ENCODE assay signal across 8 cellular contexts in the genomic region with DNA sequence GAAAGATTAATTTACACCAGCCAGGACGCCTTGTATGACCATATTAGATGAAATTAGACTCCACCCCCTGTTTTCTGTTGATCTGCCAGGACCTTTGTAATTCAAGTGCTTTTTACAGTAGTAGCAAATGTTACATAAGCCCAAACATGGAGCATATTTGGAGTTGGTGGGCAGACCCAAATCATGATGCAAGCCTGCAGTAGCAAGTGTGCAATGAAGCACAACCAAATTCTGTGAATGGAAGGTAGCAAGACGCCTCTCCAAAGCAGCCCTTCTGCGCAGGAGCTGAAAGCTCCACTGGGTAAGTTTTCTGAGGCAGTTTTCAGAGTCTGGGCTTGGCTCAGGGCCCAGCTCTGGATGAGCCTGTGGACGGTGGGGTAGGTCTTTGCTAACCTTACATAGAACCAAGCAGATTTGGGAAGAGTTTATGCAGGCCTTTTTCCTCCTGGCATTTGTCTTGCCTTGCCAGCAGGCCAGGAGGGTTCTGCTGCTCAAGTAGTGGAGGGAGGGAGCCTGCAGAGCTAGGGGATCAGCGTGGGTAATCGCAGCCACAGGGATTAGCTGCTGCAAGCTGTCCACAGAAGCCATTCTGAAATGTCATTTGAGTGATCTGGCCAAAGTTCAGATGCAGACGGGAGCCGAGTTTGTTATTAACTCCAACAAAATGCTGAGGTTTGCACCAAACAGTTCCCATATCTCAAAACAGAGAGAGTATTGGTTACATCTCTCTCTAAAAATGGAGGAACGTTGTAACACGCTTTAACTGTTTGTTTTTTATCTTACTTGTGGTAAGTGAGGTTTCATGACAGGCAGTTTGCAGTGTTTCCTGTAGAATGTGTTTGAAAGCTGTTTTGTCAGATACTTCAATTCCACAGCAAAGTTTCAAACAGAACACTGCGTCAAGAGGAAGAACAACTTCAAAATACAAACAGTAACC. TPM values are rescaled to one million over a fixed set of nuclear protein-coding genes. Genes with fewer than 3 reads are reported as not detected.
A peak's percentile ranks its signal among the peaks of the same experiment; 100 is the strongest.
DNase-seq lines count a peak whose midpoint lies in the region; ATAC-seq and TF ChIP-seq lines count a peak whose summit lies in the region.

No MANE protein-coding gene starts in this region.

- H3K4me3 ChIP-seq in ovary = peak overlapping the region; percentile 1

- TF ChIP-seq POLR2A in ovary (IDR thresholded peaks at IDR 0.05) = no peak

- TF ChIP-seq EP300 in ovary (IDR thresholded peaks at IDR 0.05) = no peak

- 29 to 42% (median 34%) methylated on average over 11 of the region's 11 CpGs for WGBS in ovary, 3 donors

- no peak for TF ChIP-seq CTCF in ovary (IDR thresholded peaks at IDR 0.05)

- ATAC-seq in HG02759 (IDR thresholded peaks at IDR 0.05; ENCODE audit: unreplicated experiment) = peak; percentile 61

- no peaks in the 10 kb centered on the region for H3K27me3 ChIP-seq in ovary

- intact Hi-C loops in ovary (cut with DNase I) = no loop called here

- H3K36me3 ChIP-seq in ovary = no peaks in the 10 kb centered on the region

- peaks cover 9% of the 10 kb centered on the region for H3K4me1 ChIP-seq in ovary (ENCODE audit: insufficient read depth)

- DNase-seq in activated CD8-positive, alpha-beta memory T cell treated with anti-CD3 and anti-CD28 coated beads for 24 hours = peak; percentile 67
- DNase-seq in activated CD8-positive, alpha-beta memory T cell treated with anti-CD3 and anti-CD28 coated beads, Interleukin-2, amount 50 U/mL, for 48 hours = no peak
- DNase-seq in NCI-H1694 treated with DMSO at 0.1 percent for 48 hours (lab: John Stamatoyannopoulos, UW) (peak; percentile 0), activated T-helper 1 cell treated with Interleukin-2 at 50 U/mL for 16 hours (ENCODE audit: low read depth) (peak; percentile 20), fibroblast of the conjunctiva (ENCODE audit: low read depth) (peak; percentile 26), ovary (peak; percentile 22 to 65 (median 38)), NCI-H187 treated with DMSO at 0.1 percent for 48 hours (lab: John Stamatoyannopoulos, UW) (no peak)

- no peaks in the 10 kb centered on the region for H3K9me3 ChIP-seq in ovary

- H3K27ac ChIP-seq in ovary = no peak overlapping the region

RNA-seq across cellular contexts. Expression of a gene that starts 55.4 kb away (rescaled TPM):
- 10 to 100 TPM; 30.8 to 60.7 (median 55.7) TPM for total RNA-seq in ovary
- 10 to 100 TPM; 51.0 to 68.6 TPM for polyA plus RNA-seq in ovary

RNA-seq across cellular contexts. Expression of a gene that starts 55.8 kb away (rescaled TPM):
- not detected for total RNA-seq in ovary
- polyA plus RNA-seq in ovary = not detected

Comparison
In these comparisons a context has a peak if more than half of its experiments do, and no peak if none do; other contexts are left out.
1. DNase-seq: peak in activated CD8-positive, alpha-beta memory T cell treated with anti-CD3 and anti-CD28 coated beads for 24 hours (single experiment), NCI-H1694 treated with DMSO at 0.1 percent for 48 hours (single experiment), activated T-helper 1 cell treated with Interleukin-2 at 50 U/mL for 16 hours (single experiment), fibroblast of the conjunctiva (single experiment) and ovary (5 of 5); none in activated CD8-positive, alpha-beta memory T cell treated with anti-CD3 and anti-CD28 coated beads, Interleukin-2, amount 50 U/mL, for 48 hours (single experiment) and NCI-H187 treated with DMSO at 0.1 percent for 48 hours (single experiment).